Comparison of ENCODE assay signal across 35 cellular contexts in the genomic region with DNA sequence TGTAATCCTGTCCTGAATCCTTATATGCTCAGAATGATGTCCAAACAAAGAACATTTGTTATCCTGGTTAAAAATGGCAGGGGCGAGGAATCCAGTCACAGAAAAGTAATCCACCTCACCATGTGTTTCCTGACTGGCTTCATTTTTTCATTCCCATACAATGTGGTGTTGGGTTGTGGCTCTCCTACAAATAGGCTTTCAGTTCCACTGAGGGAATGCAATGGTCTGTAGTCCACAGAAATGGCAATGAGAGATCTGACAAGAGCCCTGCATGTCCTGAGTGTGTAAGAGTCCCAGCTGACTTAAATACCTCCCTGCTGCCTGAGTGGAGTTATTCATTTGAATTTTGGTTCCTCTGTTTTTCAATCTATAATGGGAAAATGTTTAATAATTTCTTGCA.
"Had no signal": no experiment of that assay in that cellular context is flagged by ENCODE, and none has a peak within 500 bp of the region (broad histone marks: within the 10 kb centered on the region; RNA-seq: fewer than 3 reads in every experiment).

No MANE protein-coding gene starts in this region.

- H3K4me3 ChIP-seq: MG63 had no signal

- DNase-seq: Karpas-422, Kasumi-1, MG63, MM.1S, MV-4-11, NCI-H1048, NCI-H1092, NCI-H1092 treated with DMSO at 0.1 percent for 48 hours, NCI-H1105, NCI-H1105 treated with DMSO at 0.1 percent for 48 hours, NCI-H1417, NCI-H1417 treated with DMSO at 0.1 percent for 48 hours, NCI-H1436, NCI-H1436 treated with DMSO at 0.1 percent for 48 hours, NCI-H146, NCI-H1694, NCI-H1694 treated with DMSO at 0.1 percent for 48 hours, NCI-H187, NCI-H187 treated with DMSO at 0.1 percent for 48 hours, NCI-H1930, NCI-H2029, NCI-H2029 treated with DMSO at 0.1 percent for 48 hours, NCI-H2081, NCI-H2081 treated with DMSO at 0.1 percent for 48 hours, NCI-H2107, NCI-H2171, NCI-H2171 treated with DMSO at 0.1 percent for 48 hours, NCI-H2227 treated with DMSO at 0.1 percent for 48 hours, NCI-H226, NCI-H345, NCI-H446, NCI-H446 treated with DMSO at 0.1 percent for 48 hours, NCI-H510A, NCI-H510A treated with DMSO at 0.1 percent for 48 hours, NCI-H524 had no signal

- H3K9me3 ChIP-seq: MG63 had no signal

- H3K27me3 ChIP-seq: MG63 had no signal

- H3K36me3 ChIP-seq: MG63 had no signal
